In genomic region chr4:89216422-89216821, GRCh38 we compare ENCODE assay signal across 27 cellular contexts.
"Had no signal": no experiment of that assay in that cellular context is flagged by ENCODE, and none has a peak within 500 bp of the region (broad histone marks: within the 10 kb centered on the region; RNA-seq: fewer than 3 reads in every experiment).

No MANE protein-coding gene starts in this region.

- H3K36me3 Mint-ChIP-seq: stimulated activated effector memory CD8-positive, alpha-beta T cell treated with anti-CD3 and anti-CD28 coated beads, Interleukin-12 subunit alpha, Interleukin-12 subunit beta, amount 100 ng/mL, for 72 hours; stimulated activated memory B cell treated with anti-CD40 and anti-IgM and Interleukin-4, amounts not matched to agents 10 μg/mL and 1 μg/mL and 100 μg/mL, for 72 hours; type B pancreatic cell had no signal

- H3K27ac Mint-ChIP-seq: stimulated activated effector memory CD8-positive, alpha-beta T cell treated with anti-CD3 and anti-CD28 coated beads, Interleukin-12 subunit alpha, Interleukin-12 subunit beta, amount 100 ng/mL, for 72 hours; stimulated activated memory B cell treated with anti-CD40 and anti-IgM and Interleukin-4, amounts not matched to agents 10 μg/mL and 1 μg/mL and 100 μg/mL, for 72 hours; stimulated activated naive CD8-positive, alpha-beta T cell treated with anti-CD3 and anti-CD28 coated beads, Interleukin-15, amount 100 ng/mL, for 72 hours; stimulated activated naive CD8-positive, alpha-beta T cell treated with anti-CD3 and anti-CD28 coated beads, Interleukin-15, Interleukin-2, amounts not matched to agents 100 ng/mL and 50 ng/mL, for 24 hours; type B pancreatic cell had no signal

- H3K4me1 Mint-ChIP-seq: stimulated activated effector memory CD8-positive, alpha-beta T cell treated with anti-CD3 and anti-CD28 coated beads, Interleukin-12 subunit alpha, Interleukin-12 subunit beta, amount 100 ng/mL, for 72 hours; stimulated activated naive CD8-positive, alpha-beta T cell treated with anti-CD3 and anti-CD28 coated beads, Interleukin-15, amount 100 ng/mL, for 72 hours had no signal

- DNase-seq: stimulated activated CD4-positive, alpha-beta T cell treated with anti-CD3 and anti-CD28 coated beads, Interleukin-2, amount 100 ng/mL, for 48 hours; stimulated activated CD4-positive, alpha-beta T cell treated with anti-CD3 and anti-CD28 coated beads, Interleukin-4, amount 100 ng/mL, for 1 hour; stimulated activated CD4-positive, alpha-beta T cell treated with anti-CD3 and anti-CD28 coated beads, Interleukin-4, amount 100 ng/mL, for 24 hours; stimulated activated CD4-positive, alpha-beta T cell treated with anti-CD3 and anti-CD28 coated beads, Interleukin-4, amount 100 ng/mL, for 4 hours; stimulated activated CD8-positive, alpha-beta memory T cell treated with anti-CD3 and anti-CD28 coated beads, Interleukin-4, amount 100 ng/mL, for 48 hours; stimulated activated naive CD4-positive, alpha-beta T cell; stimulated activated naive CD4-positive, alpha-beta T cell treated with Interleukin-2 at 50 U/mL for 16 hours; stimulated activated naive CD8-positive, alpha-beta T cell treated with anti-CD3 and anti-CD28 coated beads, Interleukin-15, amount 100 ng/mL, for 72 hours; stimulated activated naive CD8-positive, alpha-beta T cell treated with anti-CD3 and anti-CD28 coated beads, Interleukin-15, Interleukin-2, amounts not matched to agents 100 U/mL and 50 U/mL, for 24 hours; stomach; testis; thyroid gland; tibial artery; transverse colon; trophoblast cell; upper lobe of left lung; upper lobe of right lung; uterus had no signal

- H3K9me3 ChIP-seq: stomach, suprapubic skin, testis, thoracic aorta, thyroid gland, tibial artery, tibial nerve, transverse colon, upper lobe of left lung, upper lobe of right lung, uterus, vagina had no signal

- FAIRE-seq: urothelium cell line had no signal

- H3K27ac ChIP-seq: stomach, suprapubic skin, testis, thoracic aorta, thyroid gland, tibial artery, tibial nerve, transverse colon, upper lobe of left lung, upper lobe of right lung, uterus, vagina had no signal

- ATAC-seq: stimulated activated effector memory CD8-positive, alpha-beta T cell treated with anti-CD3 and anti-CD28 coated beads, Interleukin-12 subunit alpha, Interleukin-12 subunit beta, amount 100 ng/mL, for 72 hours; stimulated activated memory B cell treated with anti-CD40 and anti-IgM and Interleukin-4, amounts not matched to agents 10 μg/mL and 1 μg/mL and 100 μg/mL, for 72 hours; stimulated activated naive CD8-positive, alpha-beta T cell treated with anti-CD3 and anti-CD28 coated beads, Interleukin-15, amount 100 ng/mL, for 72 hours; stimulated activated naive CD8-positive, alpha-beta T cell treated with anti-CD3 and anti-CD28 coated beads, Interleukin-15, Interleukin-2, amounts not matched to agents 100 U/mL and 50 U/mL, for 24 hours; upper lobe of right lung had no signal

- H3K27me3 Mint-ChIP-seq: stimulated activated memory B cell treated with anti-CD40 and anti-IgM and Interleukin-4, amounts not matched to agents 10 μg/mL and 1 μg/mL and 100 μg/mL, for 72 hours; stimulated activated naive CD8-positive, alpha-beta T cell treated with anti-CD3 and anti-CD28 coated beads, Interleukin-15, Interleukin-2, amounts not matched to agents 100 ng/mL and 50 ng/mL, for 24 hours; type B pancreatic cell had no signal

- H3K9me3 Mint-ChIP-seq: stimulated activated effector memory CD8-positive, alpha-beta T cell treated with anti-CD3 and anti-CD28 coated beads, Interleukin-12 subunit alpha, Interleukin-12 subunit beta, amount 100 ng/mL, for 72 hours; stimulated activated memory B cell treated with anti-CD40 and anti-IgM and Interleukin-4, amounts not matched to agents 10 μg/mL and 1 μg/mL and 100 μg/mL, for 72 hours; stimulated activated naive CD8-positive, alpha-beta T cell treated with anti-CD3 and anti-CD28 coated beads, Interleukin-15, amount 100 ng/mL, for 72 hours; stimulated activated naive CD8-positive, alpha-beta T cell treated with anti-CD3 and anti-CD28 coated beads, Interleukin-15, Interleukin-2, amounts not matched to agents 100 ng/mL and 50 ng/mL, for 24 hours; type B pancreatic cell had no signal

- H3K4me3 Mint-ChIP-seq: stimulated activated effector memory CD8-positive, alpha-beta T cell treated with anti-CD3 and anti-CD28 coated beads, Interleukin-12 subunit alpha, Interleukin-12 subunit beta, amount 100 ng/mL, for 72 hours; stimulated activated memory B cell treated with anti-CD40 and anti-IgM and Interleukin-4, amounts not matched to agents 10 μg/mL and 1 μg/mL and 100 μg/mL, for 72 hours; stimulated activated naive CD8-positive, alpha-beta T cell treated with anti-CD3 and anti-CD28 coated beads, Interleukin-15, amount 100 ng/mL, for 72 hours; stimulated activated naive CD8-positive, alpha-beta T cell treated with anti-CD3 and anti-CD28 coated beads, Interleukin-15, Interleukin-2, amounts not matched to agents 100 ng/mL and 50 ng/mL, for 24 hours; type B pancreatic cell had no signal

- H3K4me3 ChIP-seq: stomach, suprapubic skin, testis, thoracic aorta, thyroid gland, tibial artery, tibial nerve, transverse colon, upper lobe of left lung, upper lobe of right lung, uterus, vagina had no signal

- H3K4me1 ChIP-seq: suprapubic skin, testis, thyroid gland, tibial artery, tibial nerve, upper lobe of left lung, upper lobe of right lung, uterus, vagina had no signal

- H3K36me3 ChIP-seq: stomach, suprapubic skin, thoracic aorta, thyroid gland, tibial artery, tibial nerve, transverse colon, upper lobe of left lung, upper lobe of right lung, uterus, vagina had no signal

- H3K27me3 ChIP-seq: stomach, suprapubic skin, testis, thyroid gland, tibial artery, tibial nerve, transverse colon, upper lobe of left lung, upper lobe of right lung, uterus, vagina had no signal
